24 cellular contexts compared by ENCODE assay signal in the genomic region with DNA sequence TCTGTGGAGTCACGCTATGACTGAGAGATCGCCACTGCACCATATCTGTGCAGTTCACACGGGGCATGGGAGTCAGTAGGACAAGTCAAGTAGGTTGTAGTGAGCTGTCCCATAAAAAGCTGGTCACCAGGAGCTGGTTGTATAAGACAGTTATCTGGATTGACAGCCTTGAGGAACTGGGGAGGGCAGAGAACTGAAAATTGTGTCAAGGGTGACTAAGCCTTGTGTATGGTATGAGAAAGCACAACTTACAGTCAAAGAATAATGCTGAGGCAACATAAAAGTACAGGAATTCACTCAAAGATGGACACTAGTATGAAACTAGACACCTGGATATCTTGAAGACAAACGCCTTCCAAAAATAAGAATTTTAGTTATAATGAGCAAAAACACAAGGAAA.
"Had no signal": no experiment of that assay in that cellular context is flagged by ENCODE, and none has a peak within 500 bp of the region (broad histone marks: within the 10 kb centered on the region; RNA-seq: fewer than 3 reads in every experiment).

No MANE protein-coding gene starts in this region.

- H3K36me3 Mint-ChIP-seq: memory B cell; mesothelial cell of epicardium; naive B cell; neural progenitor cell; stimulated activated effector memory CD8-positive, alpha-beta T cell treated with anti-CD3 and anti-CD28 coated beads, Interleukin-12 subunit alpha, Interleukin-12 subunit beta, amount 100 ng/mL, for 72 hours had no signal

- ATAC-seq: effector memory CD8-positive, alpha-beta T cell; left lobe of liver; mucosa of descending colon; natural killer cell treated with Interleukin-12 subunit alpha and Interleukin-12 subunit beta and Interleukin-15 and Interleukin-18, amount 100 ng/mL, for 72 hours; stimulated activated effector memory CD8-positive, alpha-beta T cell treated with anti-CD3 and anti-CD28 coated beads, Interleukin-12 subunit alpha, Interleukin-12 subunit beta, amount 100 ng/mL, for 72 hours had no signal

- H3K27me3 ChIP-seq: neural progenitor cell, sigmoid colon, stomach, thyroid gland, vagina had no signal

- H3K9me3 Mint-ChIP-seq: mesothelial cell of epicardium had no signal

- H3K27ac ChIP-seq: neural progenitor cell, parathyroid adenoma, sigmoid colon, stomach, thyroid gland, vagina had no signal

- H3K9me3 ChIP-seq: mucosa of descending colon, thyroid gland, vagina had no signal

- H3K36me3 ChIP-seq: neural progenitor cell, sigmoid colon, stomach, thyroid gland, vagina had no signal

- H3K4me3 ChIP-seq: lung, mucosa of descending colon, neural progenitor cell, sigmoid colon, stomach, thyroid gland, vagina had no signal

- H3K4me3 Mint-ChIP-seq: effector memory CD8-positive, alpha-beta T cell; immature natural killer cell; memory B cell; mesothelial cell of epicardium; naive B cell; natural killer cell treated with Interleukin-12 subunit alpha and Interleukin-12 subunit beta and Interleukin-15 and Interleukin-18, amount 100 ng/mL, for 72 hours; neural progenitor cell; stimulated activated effector memory CD8-positive, alpha-beta T cell treated with anti-CD3 and anti-CD28 coated beads, Interleukin-12 subunit alpha, Interleukin-12 subunit beta, amount 100 ng/mL, for 72 hours had no signal

- H3K79me2 ChIP-seq: parathyroid adenoma had no signal

- H2AFZ ChIP-seq: neural progenitor cell, parathyroid adenoma had no signal

- DNase-seq: cortex of kidney; effector memory CD8-positive, alpha-beta T cell; hypothalamus; immature natural killer cell; mucosa of descending colon; naive B cell; sigmoid colon; stimulated activated CD4-positive, alpha-beta T cell treated with anti-CD3 and anti-CD28 coated beads, Interleukin-2, amount 100 ng/mL, for 24 hours; stimulated activated CD4-positive, alpha-beta T cell treated with anti-CD3 and anti-CD28 coated beads, Interleukin-4, amount 100 ng/mL, for 24 hours; stimulated activated naive CD4-positive, alpha-beta T cell treated with Interleukin-2 at 50 U/mL for 16 hours; stomach; thyroid gland had no signal

- H3K27me3 Mint-ChIP-seq: effector memory CD8-positive, alpha-beta T cell; memory B cell; naive B cell; natural killer cell treated with Interleukin-12 subunit alpha and Interleukin-12 subunit beta and Interleukin-15 and Interleukin-18, amount 100 ng/mL, for 72 hours; progenitor cell of endocrine pancreas had no signal

- H3K27ac Mint-ChIP-seq: effector memory CD8-positive, alpha-beta T cell; immature natural killer cell; memory B cell; mesothelial cell of epicardium; naive B cell; natural killer cell treated with Interleukin-12 subunit alpha and Interleukin-12 subunit beta and Interleukin-15 and Interleukin-18, amount 100 ng/mL, for 72 hours; neural progenitor cell; progenitor cell of endocrine pancreas; stimulated activated effector memory CD8-positive, alpha-beta T cell treated with anti-CD3 and anti-CD28 coated beads, Interleukin-12 subunit alpha, Interleukin-12 subunit beta, amount 100 ng/mL, for 72 hours had no signal

- H3K4me2 ChIP-seq: neural progenitor cell had no signal

- H3K4me1 Mint-ChIP-seq: immature natural killer cell; memory B cell; mesothelial cell of epicardium; naive B cell; stimulated activated effector memory CD8-positive, alpha-beta T cell treated with anti-CD3 and anti-CD28 coated beads, Interleukin-12 subunit alpha, Interleukin-12 subunit beta, amount 100 ng/mL, for 72 hours had no signal

- H3K4me1 ChIP-seq: neural progenitor cell, parathyroid adenoma, stomach, thyroid gland, vagina had no signal

- H3K9ac ChIP-seq: neural progenitor cell, parathyroid adenoma had no signal

- FAIRE-seq: endometrium, keratinocyte had no signal
